ENCODE assay signal across 8 cellular contexts in genomic region chr18:12376718-12377555, GRCh38. TPM values are rescaled to one million over a fixed set of nuclear protein-coding genes. Genes with fewer than 3 reads are reported as not detected.
A peak's percentile ranks its signal among the peaks of the same experiment; 100 is the strongest.
DNase-seq lines count a peak whose midpoint lies in the region; ATAC-seq and TF ChIP-seq lines count a peak whose summit lies in the region.

Gene AFG3L2, minus strand, starts transcription at chr18:12377227. Its CDS starts 145 bp downstream, at chr18:12377082.

- H3K9me3 Mint-ChIP-seq in T-helper 1 cell treated with Interleukin-12 subunit alpha and Interleukin-12 subunit beta and Interleukin-4 antibody, amounts not matched to agents 30 μg/mL and 1 μg/mL, for 36 hours = no peaks in the 10 kb centered on the region
- H3K9me3 Mint-ChIP-seq in progenitor cell of endocrine pancreas (ENCODE audit: low read depth) = no peaks in the 10 kb centered on the region

- no peaks in the 10 kb centered on the region for H3K27me3 ChIP-seq in upper lobe of right lung

- intact Hi-C loops in left cardiac atrium (cut with DNase I) = loop anchor here (10.0 kb wide), 2 partner anchors 52 to 92 kb away; no protein-coding TSS in a partner anchor
- intact Hi-C loops in upper lobe of right lung (cut with DNase I) = no loop called here

- TF ChIP-seq CTCF in progenitor cell of endocrine pancreas (IDR thresholded peaks at IDR 0.05; ENCODE audit: unreplicated experiment) (no peak), upper lobe of right lung (IDR thresholded peaks at IDR 0.05) (no peak)

- peaks cover 42% of the 10 kb centered on the region for H3K4me1 ChIP-seq in upper lobe of right lung

- H3K27ac ChIP-seq in upper lobe of right lung = peak within 1 kb of the TSS; percentile 98

- DNase-seq in NCI-H1694 treated with DMSO at 0.1 percent for 48 hours (lab: John Stamatoyannopoulos, UW) = peak; percentile 91
- DNase-seq in amniotic stem cell (lab: John Stamatoyannopoulos, UW) = peak; percentile 99
- DNase-seq in left cardiac atrium = peak; percentile 100
- peak; percentile 100 for DNase-seq in progenitor cell of endocrine pancreas (ENCODE audit: low spot score, unreplicated experiment)
- peak; percentile 100 for DNase-seq in upper lobe of right lung

- peak within 1 kb of the TSS; percentile 91 for H3K27ac Mint-ChIP-seq in T-helper 1 cell treated with Interleukin-12 subunit alpha and Interleukin-12 subunit beta and Interleukin-4 antibody, amounts not matched to agents 30 μg/mL and 1 μg/mL, for 36 hours
- H3K27ac Mint-ChIP-seq in progenitor cell of endocrine pancreas = peak within 1 kb of the TSS; percentile 100

- peak within 1 kb of the TSS; percentile 90 for H3K4me3 ChIP-seq in upper lobe of right lung

- H3K9me3 ChIP-seq in upper lobe of right lung = no peaks in the 10 kb centered on the region

- H3K36me3 Mint-ChIP-seq in T-helper 1 cell treated with Interleukin-12 subunit alpha and Interleukin-12 subunit beta and Interleukin-4 antibody, amounts not matched to agents 30 μg/mL and 1 μg/mL, for 36 hours (ENCODE audit: low read depth) = no peaks in the 10 kb centered on the region
- peaks cover 1% of the 10 kb centered on the region for H3K36me3 Mint-ChIP-seq in progenitor cell of endocrine pancreas (ENCODE audit: insufficient read depth)

- H3K27me3 Mint-ChIP-seq in T-helper 1 cell treated with Interleukin-12 subunit alpha and Interleukin-12 subunit beta and Interleukin-4 antibody, amounts not matched to agents 30 μg/mL and 1 μg/mL, for 36 hours (ENCODE audit: low read depth) = peaks cover 16% of the 10 kb centered on the region
- no peaks in the 10 kb centered on the region for H3K27me3 Mint-ChIP-seq in progenitor cell of endocrine pancreas

- peaks cover 31% of the 10 kb centered on the region for H3K4me1 Mint-ChIP-seq in T-helper 1 cell treated with Interleukin-12 subunit alpha and Interleukin-12 subunit beta and Interleukin-4 antibody, amounts not matched to agents 30 μg/mL and 1 μg/mL, for 36 hours (ENCODE audit: low read depth)
- H3K4me1 Mint-ChIP-seq in progenitor cell of endocrine pancreas (ENCODE audit: low read depth) = peaks cover 27% of the 10 kb centered on the region

- peak; percentile 65 for ATAC-seq in GM18499 (IDR thresholded peaks at IDR 0.05; ENCODE audit: insufficient read depth, unreplicated experiment)
- peak; percentile 70 for ATAC-seq in HG02938 (IDR thresholded peaks at IDR 0.05; ENCODE audit: unreplicated experiment)
- ATAC-seq in left cardiac atrium = peak; percentile 94 to 96
- peak; percentile 96 for ATAC-seq in upper lobe of right lung

- peak within 1 kb of the TSS; percentile 89 for H3K4me3 Mint-ChIP-seq in T-helper 1 cell treated with Interleukin-12 subunit alpha and Interleukin-12 subunit beta and Interleukin-4 antibody, amounts not matched to agents 30 μg/mL and 1 μg/mL, for 36 hours
- H3K4me3 Mint-ChIP-seq in progenitor cell of endocrine pancreas (ENCODE audit: low read depth) = peak within 1 kb of the TSS; percentile 88

- H3K36me3 ChIP-seq in upper lobe of right lung = no peaks in the 10 kb centered on the region

RNA-seq across cellular contexts. Expression of gene AFG3L2, which starts in this region (rescaled TPM):
- total RNA-seq in left cardiac atrium (10 to 100 TPM; 62.5 to 92.2 TPM), progenitor cell of endocrine pancreas (44.6 and 44.8 TPM in 2 replicates), upper lobe of right lung (35.4 TPM)

Comparison
In these comparisons a context has a peak if more than half of its experiments do, and no peak if none do; other contexts are left out.
1. Peak in every context shown above with its lines: DNase-seq, ATAC-seq, H3K4me3 ChIP-seq and H3K27ac ChIP-seq.